30 cellular contexts compared by ENCODE assay signal in the genomic region with DNA sequence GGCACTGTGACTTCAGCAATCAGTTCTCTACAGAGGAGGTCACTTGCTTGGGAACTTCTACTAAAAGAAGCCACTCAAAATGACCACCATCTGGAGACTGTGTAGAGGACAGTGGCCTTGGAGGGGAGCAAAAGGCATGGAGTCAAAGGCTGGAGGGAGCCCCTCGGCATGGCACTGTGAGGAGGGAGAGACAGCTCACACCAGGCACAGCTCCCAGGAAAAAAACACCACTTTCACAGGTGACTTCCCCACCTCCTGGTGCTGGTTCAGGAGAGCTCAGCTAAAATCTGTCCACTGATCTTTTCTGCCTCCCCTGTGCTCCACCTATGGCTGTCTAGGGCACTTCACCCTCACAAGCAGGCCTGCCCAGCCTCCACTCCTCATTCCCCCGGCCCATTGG.
"Had no signal": no experiment of that assay in that cellular context is flagged by ENCODE, and none has a peak within 500 bp of the region (broad histone marks: within the 10 kb centered on the region; RNA-seq: fewer than 3 reads in every experiment).

No MANE protein-coding gene starts in this region.

- H3K27me3 Mint-ChIP-seq: stimulated activated memory B cell treated with anti-CD40 and anti-IgM and Interleukin-4, amounts not matched to agents 10 μg/mL and 1 μg/mL and 100 μg/mL, for 72 hours had no signal

- H3K9me3 Mint-ChIP-seq: naive thymus-derived CD4-positive, alpha-beta T cell; nephron; neural progenitor cell; stimulated activated naive CD8-positive, alpha-beta T cell treated with anti-CD3 and anti-CD28 coated beads, Interleukin-15, amount 100 ng/mL, for 72 hours; type B pancreatic cell had no signal

- H3K27me3 ChIP-seq: neural progenitor cell, pancreas, suprapubic skin, testis, tibial artery, transverse colon, upper lobe of right lung, uterus had no signal

- H3K27ac Mint-ChIP-seq: naive thymus-derived CD4-positive, alpha-beta T cell; natural killer cell; nephron; neural progenitor cell; stimulated activated memory B cell treated with anti-CD40 and anti-IgM and Interleukin-4, amounts not matched to agents 10 μg/mL and 1 μg/mL and 100 μg/mL, for 72 hours; stimulated activated naive CD8-positive, alpha-beta T cell treated with anti-CD3 and anti-CD28 coated beads, Interleukin-15, amount 100 ng/mL, for 72 hours; type B pancreatic cell had no signal

- H3K36me3 Mint-ChIP-seq: naive thymus-derived CD4-positive, alpha-beta T cell; natural killer cell; neural progenitor cell; stimulated activated memory B cell treated with anti-CD40 and anti-IgM and Interleukin-4, amounts not matched to agents 10 μg/mL and 1 μg/mL and 100 μg/mL, for 72 hours; type B pancreatic cell had no signal

- H3K4me1 Mint-ChIP-seq: naive thymus-derived CD4-positive, alpha-beta T cell; natural killer cell; stimulated activated memory B cell treated with anti-CD40 and anti-IgM and Interleukin-4, amounts not matched to agents 10 μg/mL and 1 μg/mL and 100 μg/mL, for 72 hours; stimulated activated naive CD8-positive, alpha-beta T cell treated with anti-CD3 and anti-CD28 coated beads, Interleukin-15, amount 100 ng/mL, for 72 hours had no signal

- H3K9me3 ChIP-seq: pancreas, prostate gland, spleen, suprapubic skin, testis, tibial artery, transverse colon, upper lobe of right lung, uterus had no signal

- H3K4me3 ChIP-seq: neural progenitor cell, pancreas, prostate gland, skin epidermis, smooth muscle cell, spleen, suprapubic skin, testis, tibial artery, transverse colon, upper lobe of right lung, uterus had no signal

- ATAC-seq: naive thymus-derived CD4-positive, alpha-beta T cell; natural killer cell; pancreas; right cardiac atrium; sciatic nerve; stimulated activated memory B cell treated with anti-CD40 and anti-IgM and Interleukin-4, amounts not matched to agents 10 μg/mL and 1 μg/mL and 100 μg/mL, for 72 hours; stimulated activated naive CD8-positive, alpha-beta T cell treated with anti-CD3 and anti-CD28 coated beads, Interleukin-15, Interleukin-2, amounts not matched to agents 100 U/mL and 50 U/mL, for 24 hours; upper lobe of right lung had no signal

- DNase-seq: naive thymus-derived CD4-positive, alpha-beta T cell; natural killer cell; occipital lobe; pancreas; retina; spleen; stimulated activated CD4-positive, alpha-beta T cell treated with anti-CD3 and anti-CD28 coated beads, Interleukin-12 subunit alpha, Interleukin-12 subunit beta, amount 100 ng/mL, for 4 hours; stimulated activated CD4-positive, alpha-beta T cell treated with anti-CD3 and anti-CD28 coated beads, Interleukin-1b, Interleukin-23, amount 100 ng/mL, for 48 hours; stimulated activated CD4-positive, alpha-beta T cell treated with anti-CD3 and anti-CD28 coated beads, Interleukin-4, amount 100 ng/mL, for 1 hour; stimulated activated CD4-positive, alpha-beta T cell treated with anti-CD3 and anti-CD28 coated beads, Interleukin-4, amount 100 ng/mL, for 4 hours; stimulated activated CD8-positive, alpha-beta memory T cell treated with anti-CD3 and anti-CD28 coated beads, Interleukin-4, amount 100 ng/mL, for 48 hours; stimulated activated naive CD4-positive, alpha-beta T cell; stimulated activated naive CD8-positive, alpha-beta T cell treated with anti-CD3 and anti-CD28 coated beads, Interleukin-15, amount 100 ng/mL, for 72 hours; stimulated activated naive CD8-positive, alpha-beta T cell treated with anti-CD3 and anti-CD28 coated beads, Interleukin-15, Interleukin-2, amounts not matched to agents 100 U/mL and 50 U/mL, for 24 hours; substantia nigra; testis; tibial artery; transverse colon; upper lobe of right lung; uterus had no signal

- H3K4me1 ChIP-seq: pancreas, prostate gland, spleen, suprapubic skin, testis, tibial artery, transverse colon, upper lobe of right lung, uterus had no signal

- H3K4me3 Mint-ChIP-seq: naive thymus-derived CD4-positive, alpha-beta T cell; natural killer cell; nephron; neural progenitor cell; stimulated activated memory B cell treated with anti-CD40 and anti-IgM and Interleukin-4, amounts not matched to agents 10 μg/mL and 1 μg/mL and 100 μg/mL, for 72 hours; stimulated activated naive CD8-positive, alpha-beta T cell treated with anti-CD3 and anti-CD28 coated beads, Interleukin-15, amount 100 ng/mL, for 72 hours; type B pancreatic cell had no signal

- H3K27ac ChIP-seq: neural progenitor cell, pancreas, prostate gland, skin epidermis, spleen, suprapubic skin, testis, tibial artery, transverse colon, upper lobe of right lung, uterus had no signal

- H3K36me3 ChIP-seq: neural progenitor cell, pancreas, prostate gland, spleen, suprapubic skin, tibial artery, transverse colon, upper lobe of right lung, uterus had no signal

- H3K9ac ChIP-seq: neural progenitor cell had no signal
